ENCODE assay signal across 1 cellular context in genomic region chr2:68737717-68738116, GRCh38.
TF ChIP-seq lines count a peak whose summit lies in the region.

No MANE protein-coding gene starts in this region.

TF ChIP-seq in IMR-90, 13 proteins besides CTCF, POLR2A, EP300 and RAD21 (continued from another document):
- TF ChIP-seq CEBPB (IDR thresholded peaks at IDR 0.05; ENCODE audit: low read depth, low read length) (no peak), NFE2L2 (IDR thresholded peaks at IDR 0.05; ENCODE audit: low read depth, low read length) (no peak), FOS (IDR thresholded peaks at IDR 0.05; ENCODE audit: low read depth, low read length) (no peak), ELK1 (IDR thresholded peaks at IDR 0.05; ENCODE audit: borderline replicate concordance, low read depth, low read length) (no peak), MAZ (IDR thresholded peaks at IDR 0.05; ENCODE audit: borderline replicate concordance, low read depth, low read length) (no peak)
